In genomic region chr17:27636005-27636520, GRCh38 we compare ENCODE assay signal across 8 cellular contexts. TPM values are rescaled to one million over a fixed set of nuclear protein-coding genes. Genes with fewer than 3 reads are reported as not detected.
DNase-seq lines count a peak whose midpoint lies in the region; ATAC-seq, FAIRE-seq and TF ChIP-seq lines count a peak whose summit lies in the region.
"Not testable (repeated sequence)": the region's sequence is repeated elsewhere in the genome, so short reads cannot be mapped to it uniquely, and the experiment has no call there.
"Had no signal": no experiment of that assay in that cellular context is flagged by ENCODE, and none has a peak within 500 bp of the region (broad histone marks: within the 10 kb centered on the region; RNA-seq: fewer than 3 reads in every experiment).

No MANE protein-coding gene starts in this region.

- POLR2A ChIA-PET in GM12878 (lab: Charles Lee), result not testable (repeated sequence)

- H3K36me3 ChIP-seq in OCI-LY3 (replicated peaks; ENCODE audit: low read depth, low read length); GM12878 (ENCODE audit: control insufficient read depth in 2 of 2, insufficient read depth in 2 of 2, low read length in 1 of 2): not testable (repeated sequence)
- peaks cover 22% of the 10 kb centered on the region for H3K36me3 ChIP-seq in neutrophil
- H3K36me3 ChIP-seq in suprapubic skin, result peaks cover 11% of the 10 kb centered on the region

- CTCF ChIA-PET in GM12878 (lab: Yijun Ruan, JAX), result interaction anchor here (0.8 to 6.7 kb wide), 4 partner anchors 29 to 400 kb away, joined by 3 to 59 read pairs (median 4); no protein-coding TSS in a partner anchor

- not testable (repeated sequence) for H3K27ac ChIP-seq in OCI-LY3 (ENCODE audit: low read length)
- peak overlapping the region; percentile 41 for H3K27ac ChIP-seq in GM12878 (ENCODE audit: control insufficient read depth, insufficient read depth)
- H3K27ac ChIP-seq in neutrophil, result peak overlapping the region; percentile 76
- H3K27ac ChIP-seq in suprapubic skin, result peak overlapping the region; percentile 14

- H3K27me3 Mint-ChIP-seq in CD14-positive monocyte (ENCODE audit: low read depth in 3 of 3); activated T-cell treated with anti-CD3 and anti-CD28 coated beads, Interleukin-2, amount 50 U/mL, for 24 hours: not testable (repeated sequence)

- H3K36me3 Mint-ChIP-seq in CD14-positive monocyte, result peaks cover 35 to 55% of the 10 kb centered on the region in 2 donors
- H3K36me3 Mint-ChIP-seq in activated T-cell treated with anti-CD3 and anti-CD28 coated beads, Interleukin-2, amount 50 U/mL, for 24 hours (ENCODE audit: low read depth), result peaks cover 16% of the 10 kb centered on the region

- in situ Hi-C loops in GM12878 (cut with MboI), result loop anchor here (10.0 kb wide), 1 partner anchor 281 kb away; no protein-coding TSS in a partner anchor

- SMC1A ChIA-PET in GM12878 (lab: Charles Lee; ENCODE audit: uncharacterized antibody, unreplicated experiment), result interaction anchor here (1.1 to 1.2 kb wide), 2 partner anchors 89 to 227 kb away, joined by 3 to 4 read pairs; no protein-coding TSS in a partner anchor

- RAD21 ChIA-PET in GM12878 (lab: Charles Lee; ENCODE audit: unreplicated experiment), result interaction anchor here (1.0 kb wide), 2 partner anchors 18 to 180 kb away, joined by 3 to 4 read pairs; no protein-coding TSS in a partner anchor

- H2AFZ ChIP-seq in OCI-LY3 (ENCODE audit: low read depth, low read length), result 0 out of 2 replicates have a peak overlapping the region, but pooled peaks have one; percentile 4
- not testable (repeated sequence) for H2AFZ ChIP-seq in GM12878 (ENCODE audit: control insufficient read depth, low read depth, low read length)

- not testable (repeated sequence) for H3K27me3 ChIP-seq in OCI-LY3 (ENCODE audit: low read depth, low read length); GM12878 (replicated peaks in 1 of 2; ENCODE audit: control insufficient read depth in 2 of 2, insufficient read depth in 2 of 2, low read length in 1 of 2); neutrophil; suprapubic skin

- H3K4me3 ChIP-seq in OCI-LY3 (ENCODE audit: low read length); suprapubic skin: not testable (repeated sequence)
- peak overlapping the region; percentile 35; the same call in 1 of the 2 replicates for H3K4me3 ChIP-seq in GM12878
- peak overlapping the region in 1 of 2 experiments; percentile 34 for H3K4me3 ChIP-seq in neutrophil (ENCODE audit: low read depth in 1 of 2, low read length in 1 of 2)

- not testable (repeated sequence) for H3K9me3 ChIP-seq in OCI-LY3 (ENCODE audit: insufficient read depth, low read length); GM12878 (replicated peaks; ENCODE audit: control insufficient read depth, insufficient read depth, low read length); neutrophil; suprapubic skin

- H3K4me1 Mint-ChIP-seq in CD14-positive monocyte, result peaks cover 50% of the 10 kb centered on the region
- peaks cover 25% of the 10 kb centered on the region for H3K4me1 Mint-ChIP-seq in activated T-cell treated with anti-CD3 and anti-CD28 coated beads, Interleukin-2, amount 50 U/mL, for 24 hours (ENCODE audit: low read depth)

- not testable (repeated sequence) for TF ChIP-seq RAD21 in GM12878 (IDR thresholded peaks at IDR 0.05; ENCODE audit: insufficient read depth, low read depth, low read length)

- H3K4me3 Mint-ChIP-seq in CD14-positive monocyte, result peak overlapping the region in 1 of 2 donors; percentile 76
- H3K4me3 Mint-ChIP-seq in activated T-cell treated with anti-CD3 and anti-CD28 coated beads, Interleukin-2, amount 50 U/mL, for 24 hours, result not testable (repeated sequence)

- not testable (repeated sequence) for H3K79me2 ChIP-seq in OCI-LY3 (ENCODE audit: low read length)
- peaks cover 54% of the 10 kb centered on the region for H3K79me2 ChIP-seq in GM12878 (ENCODE audit: control insufficient read depth, insufficient read depth, low read length)

- H3K27ac Mint-ChIP-seq in CD14-positive monocyte, result peak overlapping the region; percentile 88 to 95 (median 90)
- peak overlapping the region; percentile 38 for H3K27ac Mint-ChIP-seq in activated T-cell treated with anti-CD3 and anti-CD28 coated beads, Interleukin-2, amount 50 U/mL, for 24 hours

- TF ChIP-seq POLR2A in GM12878 (IDR thresholded peaks at IDR 0.05; ENCODE audit: low read depth, low read length); suprapubic skin (IDR thresholded peaks at IDR 0.05): not testable (repeated sequence)

- BruUV-seq in GM12878 (replicated peaks; lab: Mats Ljungman, UMichigan), result not testable (repeated sequence)

- not testable (repeated sequence) for DNase-seq in CD14-positive monocyte (ENCODE audit: low spot score); activated T-cell treated with anti-CD3 and anti-CD28 coated beads, Interleukin-2, amount 50 U/mL, for 24 hours; GM12878 (ENCODE audit: low read depth, low spot score); left colon; suprapubic skin (ENCODE audit: low spot score in 2 of 2)

- H4K20me1 ChIP-seq in OCI-LY3 (ENCODE audit: insufficient read depth, low read length); GM12878 (ENCODE audit: control insufficient read depth, insufficient read depth): not testable (repeated sequence)

- not testable (repeated sequence) for ATAC-seq in GM12878
- ATAC-seq in left colon, result peak; percentile 69

- H3K9me3 Mint-ChIP-seq in CD14-positive monocyte; activated T-cell treated with anti-CD3 and anti-CD28 coated beads, Interleukin-2, amount 50 U/mL, for 24 hours: not testable (repeated sequence)

- H3K4me2 ChIP-seq in OCI-LY3 (ENCODE audit: low read length), result not testable (repeated sequence)
- peak overlapping the region; percentile 40 for H3K4me2 ChIP-seq in GM12878 (ENCODE audit: control insufficient read depth, insufficient read depth)

- 66% methylated on average over 3 of the region's 3 CpGs for WGBS in GM12878 (ENCODE audit: insufficient coverage, insufficient replicate concordance, low lambda C conversion rate, missing lambda C conversion rate)
- WGBS in suprapubic skin, result 62% methylated on average over 3 of the region's 3 CpGs

- peaks cover 10% of the 10 kb centered on the region for H3K4me1 ChIP-seq in OCI-LY3 (ENCODE audit: low read length)
- not testable (repeated sequence) for H3K4me1 ChIP-seq in GM12878 (ENCODE audit: control insufficient read depth, insufficient read depth, low read length)
- H3K4me1 ChIP-seq in neutrophil (ENCODE audit: control insufficient read depth in 1 of 2, insufficient read depth in 1 of 2, low read depth in 1 of 2, low read length in 1 of 2), result peaks cover 32 to 44% of the 10 kb centered on the region in 2 experiments
- H3K4me1 ChIP-seq in suprapubic skin, result peaks cover 44% of the 10 kb centered on the region

- TF ChIP-seq CTCF in CD14-positive monocyte (IDR thresholded peaks at IDR 0.05); OCI-LY3 (IDR thresholded peaks at IDR 0.05; ENCODE audit: low read depth, low read length); GM12878 (IDR thresholded peaks at IDR 0.05 in 2 of 3, conservative IDR thresholded peaks at IDR 0.05 in 1 of 3; ENCODE audit: control insufficient read depth in 2 of 3, extremely low read depth in 1 of 3, insufficient read depth in 1 of 3, low read depth in 3 of 3, low read length in 3 of 3); neutrophil (IDR thresholded peaks at IDR 0.05); suprapubic skin (IDR thresholded peaks at IDR 0.05): not testable (repeated sequence)

- FAIRE-seq in GM12878 (lab: Jason Lieb, UNC), result not testable (repeated sequence)

- intact Hi-C loops in CD14-positive monocyte (cut with micrococcal nuclease), result loop anchor here in 1 of 2 donors (10.0 kb wide), 1 partner anchor 391 kb away; no protein-coding TSS in a partner anchor
- intact Hi-C loops in GM12878 (cut with micrococcal nuclease; ENCODE audit: unreplicated experiment); left colon (cut with DNase I, micrococcal nuclease): not testable (repeated sequence)

- H3K9ac ChIP-seq in OCI-LY3 (ENCODE audit: low read length); GM12878 (ENCODE audit: control insufficient read depth, insufficient read depth, low read length): not testable (repeated sequence)

- TF ChIP-seq EP300 in GM12878 (IDR thresholded peaks at IDR 0.05; ENCODE audit: borderline replicate concordance in 1 of 2, control insufficient read depth in 1 of 2, low read depth in 2 of 2, low read length in 2 of 2); suprapubic skin (IDR thresholded peaks at IDR 0.05): not testable (repeated sequence)

RNA-seq across cellular contexts. Expression of gene LGALS9, which starts 5.1 kb away (rescaled TPM):
- polyA plus RNA-seq in CD14-positive monocyte, result 100 to 1,000 TPM; 149 TPM
- 94.1 and 105 TPM in 2 replicates for total RNA-seq in GM12878 (2013; cell fraction: nucleolus; rRNA removed)
- total RNA-seq in GM12878 (2014; rRNA removed), result 169 and 177 TPM in 2 replicates
- total RNA-seq in GM12878 (2014; rRNA removed; fragmentation: Illumina TruSeq; extraction: Trizol), result 115 and 119 TPM in 2 replicates
- 246 and 254 TPM in 2 replicates for total RNA-seq in GM12878 (2021)
- 228 TPM for polyA plus RNA-seq in GM12878 (2011; ENCODE audit: low read depth)
- 88.7 and 223 TPM in 2 replicates for polyA plus RNA-seq in GM12878 (2011; rRNA removed)
- polyA plus RNA-seq in GM12878 (2011; cell fraction: cytosol; rRNA removed), result 295 and 353 TPM in 2 replicates
- 331 and 338 TPM in 2 replicates for polyA plus RNA-seq in GM12878 (2011; cell fraction: nucleus; rRNA removed)
- polyA plus RNA-seq in GM12878 (2012), result 364 and 368 TPM in 2 replicates
- 180 and 294 TPM in 2 replicates for polyA plus RNA-seq in GM12878 (2014; fragmentation: Illumina TruSeq; extraction: Trizol)
- 10 to 100 TPM; 22.5 to 30.2 TPM for polyA plus RNA-seq in GM12878 (2014; fragmentation: Nextera tagmentation; extraction: Ambion mirVana)
- 245 and 252 TPM in 2 replicates for polyA plus RNA-seq in GM12878 (2014; rRNA removed)
- 100 to 1,000 TPM; 133 to 142 TPM for polyA plus RNA-seq in GM12878 (2016; fragmentation: Nextera tagmentation; extraction: Ambion mirVana)
- 283 and 449 TPM in 2 replicates for polyA minus RNA-seq in GM12878 (2011; rRNA and poly(A)+ RNA removed)
- 110 and 112 TPM in 2 replicates for polyA minus RNA-seq in GM12878 (2011; cell fraction: cytosol; rRNA and poly(A)+ RNA removed)
- polyA minus RNA-seq in GM12878 (2011; cell fraction: nucleus; rRNA and poly(A)+ RNA removed), result 106 and 139 TPM in 2 replicates
- 100 to 1,000 TPM; 230 to 514 TPM for total RNA-seq in left colon
- total RNA-seq in suprapubic skin, result 10 to 100 TPM in 2 of 4 donors, 1 to 10 TPM in 2; 9.5 to 10.6 (median 10.1) TPM
- total RNA-seq: SK-MEL-5 had no signal

Comparison
In these comparisons a context has a peak if more than half of its experiments do, and no peak if none do; other contexts are left out.
1. RNA of gene LGALS9, which starts 5.1 kb away (total RNA-seq): 230 to 514 TPM in left colon and 94.1 to 254 TPM in GM12878; 9.5 to 10.6 TPM in suprapubic skin; every median in the first group is over 4 times any median in the second.